In genomic region chr21:41928621-41929220, GRCh38 we compare ENCODE assay signal across 8 cellular contexts.
A peak's percentile ranks its signal among the peaks of the same experiment; 100 is the strongest.
DNase-seq lines count a peak whose midpoint lies in the region; ATAC-seq and TF ChIP-seq lines count a peak whose summit lies in the region.

No MANE protein-coding gene starts in this region.

- TF ChIP-seq POLR2A in NB4 (IDR thresholded peaks at IDR 0.05; ENCODE audit: extremely low read depth, insufficient read length) = no peak

- DNase-seq in GF-D8 (lab: John Stamatoyannopoulos, UW) = peak; percentile 93
- DNase-seq in GM20000 (ENCODE audit: low spot score) = peak; percentile 62
- peak; percentile 81 for DNase-seq in NB4 (ENCODE audit: low read depth)
- peak; percentile 14 for DNase-seq in iris pigment epithelial cell (ENCODE audit: low read depth)
- DNase-seq in stimulated activated CD4-positive, alpha-beta T cell treated with anti-CD3 and anti-CD28 coated beads, Interleukin-4, amount 100 ng/mL, for 4 hours = no peak
- no peak for DNase-seq in cortex of kidney (lab: John Stamatoyannopoulos, UW)
- DNase-seq in activated CD8-positive, alpha-beta memory T cell treated with anti-CD3 and anti-CD28 coated beads, Interleukin-2, amount 50 U/mL, for 4 hours = no peak

- no peak overlapping the region for H3K4me3 ChIP-seq in NB4 (ENCODE audit: low read depth, low read length)

- TF ChIP-seq CTCF in GM20000 (IDR thresholded peaks at IDR 0.05; ENCODE audit: extremely low read depth, missing control alignments) = no peak
- TF ChIP-seq CTCF in NB4 (IDR thresholded peaks at IDR 0.05; ENCODE audit: low read depth, low read length) = no peak

- no peak for ATAC-seq in HG03521 (IDR thresholded peaks at IDR 0.05; ENCODE audit: unreplicated experiment)

Comparison
In these comparisons a context has a peak if more than half of its experiments do, and no peak if none do; other contexts are left out.
1. DNase-seq: peak in GF-D8 (single experiment), GM20000 (single experiment), NB4 (single experiment) and iris pigment epithelial cell (single experiment); none in stimulated activated CD4-positive, alpha-beta T cell treated with anti-CD3 and anti-CD28 coated beads, Interleukin-4, amount 100 ng/mL, for 4 hours (0 of 2), cortex of kidney (single experiment) and activated CD8-positive, alpha-beta memory T cell treated with anti-CD3 and anti-CD28 coated beads, Interleukin-2, amount 50 U/mL, for 4 hours (single experiment).